In the genomic region with DNA sequence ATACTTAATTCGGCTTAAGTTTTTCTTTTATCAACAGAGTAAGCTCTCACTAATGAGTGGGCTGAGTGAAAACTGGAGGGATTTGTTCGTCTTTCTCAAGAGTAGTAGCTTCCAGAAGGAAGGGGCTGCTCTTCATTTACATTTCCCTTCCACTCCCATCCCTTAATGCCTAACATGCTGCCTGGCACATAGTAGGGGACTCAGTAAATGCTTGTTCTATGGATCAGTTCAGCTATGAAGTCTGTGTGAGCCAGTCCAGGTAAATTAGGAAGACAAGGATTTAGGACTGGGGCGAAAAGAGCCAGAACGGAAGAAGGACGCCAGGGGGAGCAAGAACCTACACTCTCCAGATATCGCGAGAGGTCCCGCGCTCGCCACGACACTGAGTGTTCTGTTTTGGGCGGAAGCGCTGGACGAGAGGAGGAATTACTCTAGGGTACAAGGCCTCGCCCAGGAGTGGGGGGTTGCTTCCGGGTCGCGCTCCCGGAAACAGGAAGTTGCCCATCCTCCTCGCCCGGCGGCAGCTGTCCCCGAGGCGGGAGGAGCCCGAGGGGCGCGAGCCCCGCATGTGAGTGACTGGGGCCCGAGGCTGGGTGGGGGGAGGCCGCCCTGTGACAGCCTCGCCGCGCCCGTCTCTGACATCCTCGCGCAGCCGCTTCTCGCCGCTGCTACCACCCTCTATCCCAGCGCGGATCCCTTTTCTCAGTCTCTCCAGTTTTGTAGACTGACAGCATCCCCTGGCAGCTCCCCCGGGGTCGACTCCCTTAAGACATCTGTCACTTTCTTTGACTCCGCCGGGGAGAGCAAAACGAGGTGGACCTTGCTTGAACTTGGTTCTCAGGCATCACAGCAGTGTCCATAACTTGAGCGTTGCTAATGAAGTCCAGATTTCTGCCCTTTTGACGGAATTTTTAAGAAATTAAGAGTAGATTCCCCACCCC, we compare ENCODE assay signal across 1 cellular context.
TF ChIP-seq lines count a peak whose summit lies in the region.

A gene with protein sequence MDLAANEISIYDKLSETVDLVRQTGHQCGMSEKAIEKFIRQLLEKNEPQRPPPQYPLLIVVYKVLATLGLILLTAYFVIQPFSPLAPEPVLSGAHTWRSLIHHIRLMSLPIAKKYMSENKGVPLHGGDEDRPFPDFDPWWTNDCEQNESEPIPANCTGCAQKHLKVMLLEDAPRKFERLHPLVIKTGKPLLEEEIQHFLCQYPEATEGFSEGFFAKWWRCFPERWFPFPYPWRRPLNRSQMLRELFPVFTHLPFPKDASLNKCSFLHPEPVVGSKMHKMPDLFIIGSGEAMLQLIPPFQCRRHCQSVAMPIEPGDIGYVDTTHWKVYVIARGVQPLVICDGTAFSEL (plus strand): TSS at position 492 of the 941 bp plus-strand sequence. CDS start 13,493 bp downstream, outside the sequence.

TF ChIP-seq in HepG2, 621 proteins besides CTCF, POLR2A, EP300 and RAD21 (continued from another document and continues in another):
- TF ChIP-seq ZNF543 (CRISPR knock-in tag; IDR thresholded peaks at IDR 0.05) (peak; percentile 99), ZFP62 (CRISPR knock-in tag; IDR thresholded peaks at IDR 0.05) (no peak), POLR2AphosphoS5 (IDR thresholded peaks at IDR 0.05; ENCODE audit: low read depth, low read length) (peak; percentile 68), KLF9 (CRISPR knock-in tag; IDR thresholded peaks at IDR 0.05; ENCODE audit: low read depth) (no peak), ZNF749 (CRISPR knock-in tag; IDR thresholded peaks at IDR 0.05; ENCODE audit: borderline replicate concordance) (no peak; the same call in 1 of the 2 replicates), ATF7 (IDR thresholded peaks at IDR 0.05) (no peak), ATF7 (CRISPR knock-in tag; IDR thresholded peaks at IDR 0.05) (peak; percentile 80; the same call in 1 of the 2 replicates), KDM1A (CRISPR knock-in tag; IDR thresholded peaks at IDR 0.05) (no peak), TCF7L2 (IDR thresholded peaks at IDR 0.05; ENCODE audit: low read depth, low read length) (no peak), RARG (CRISPR knock-in tag; IDR thresholded peaks at IDR 0.05; ENCODE audit: low read depth) (0 out of 2 replicates have a peak, but pooled peaks have one; percentile 61), CHD4 (IDR thresholded peaks at IDR 0.05; ENCODE audit: borderline replicate concordance, low read length) (no peak), NFE2 (CRISPR knock-in tag; IDR thresholded peaks at IDR 0.05) (peak; percentile 38; the same call in 1 of the 2 replicates), RORA (CRISPR knock-in tag; IDR thresholded peaks at IDR 0.05) (no peak), ZNF703 (CRISPR knock-in tag; IDR thresholded peaks at IDR 0.05; ENCODE audit: borderline replicate concordance) (no peak; the same call in 1 of the 2 replicates), ZMYM4 (CRISPR knock-in tag; IDR thresholded peaks at IDR 0.05) (peak; percentile 100), ZNF224 (CRISPR knock-in tag; IDR thresholded peaks at IDR 0.05) (peak; percentile 51; the same call in 1 of the 2 replicates), NFYC (CRISPR knock-in tag; IDR thresholded peaks at IDR 0.05) (peak; percentile 48; the same call in 1 of the 2 replicates), ZNF720 (CRISPR knock-in tag; IDR thresholded peaks at IDR 0.05) (no peak), ESRRA (CRISPR knock-in tag; IDR thresholded peaks at IDR 0.05; ENCODE audit: low read depth) (peak; percentile 86; the same call in 1 of the 2 replicates), ZNF761 (CRISPR knock-in tag; conservative IDR thresholded peaks at IDR 0.05) (peak; percentile 88; the same call in 1 of the 2 replicates), DPF2 (CRISPR knock-in tag; IDR thresholded peaks at IDR 0.05; ENCODE audit: borderline replicate concordance, low read depth) (no peak), NBN (conservative IDR thresholded peaks at IDR 0.05) (no peak), CENPT (CRISPR knock-in tag; IDR thresholded peaks at IDR 0.05; ENCODE audit: low read depth) (0 out of 2 replicates have a peak, but pooled peaks have one; percentile 33), ARNTL (CRISPR knock-in tag; IDR thresholded peaks at IDR 0.05) (peak; percentile 89), FOXA3 (CRISPR knock-in tag; IDR thresholded peaks at IDR 0.05) (peak; percentile 78), MAF1 (CRISPR knock-in tag; IDR thresholded peaks at IDR 0.05; ENCODE audit: borderline replicate concordance) (peak; percentile 77; the same call in 1 of the 2 replicates), KLF6 (CRISPR knock-in tag; IDR thresholded peaks at IDR 0.05) (peak; percentile 92; the same call in 1 of the 2 replicates), HOXA5 (CRISPR knock-in tag; IDR thresholded peaks at IDR 0.05) (peak; percentile 92), ZZZ3 (CRISPR knock-in tag; IDR thresholded peaks at IDR 0.05; ENCODE audit: borderline replicate concordance) (peak; percentile 99), ZNF232 (CRISPR knock-in tag; IDR thresholded peaks at IDR 0.05; ENCODE audit: borderline replicate concordance) (peak; percentile 86), ARNT (IDR thresholded peaks at IDR 0.05) (no peak), ZNF563 (CRISPR knock-in tag; IDR thresholded peaks at IDR 0.05) (peak; percentile 89), ZNF777 (CRISPR knock-in tag; IDR thresholded peaks at IDR 0.05) (peak; percentile 58; the same call in 1 of the 2 replicates), SNAI1 (CRISPR knock-in tag; IDR thresholded peaks at IDR 0.05; ENCODE audit: borderline replicate concordance) (no peak), GTF3A (CRISPR knock-in tag; conservative IDR thresholded peaks at IDR 0.05) (0 out of 2 replicates have a peak, but pooled peaks have one; percentile 52), TSC22D2 (CRISPR knock-in tag; IDR thresholded peaks at IDR 0.05; ENCODE audit: borderline replicate concordance) (peak; percentile 90; the same call in 1 of the 2 replicates), NFIB (CRISPR knock-in tag; IDR thresholded peaks at IDR 0.05; ENCODE audit: borderline replicate concordance) (no peak), FOXM1 (CRISPR knock-in tag; IDR thresholded peaks at IDR 0.05) (no peak)
- TF ChIP-seq, protein P1, sequence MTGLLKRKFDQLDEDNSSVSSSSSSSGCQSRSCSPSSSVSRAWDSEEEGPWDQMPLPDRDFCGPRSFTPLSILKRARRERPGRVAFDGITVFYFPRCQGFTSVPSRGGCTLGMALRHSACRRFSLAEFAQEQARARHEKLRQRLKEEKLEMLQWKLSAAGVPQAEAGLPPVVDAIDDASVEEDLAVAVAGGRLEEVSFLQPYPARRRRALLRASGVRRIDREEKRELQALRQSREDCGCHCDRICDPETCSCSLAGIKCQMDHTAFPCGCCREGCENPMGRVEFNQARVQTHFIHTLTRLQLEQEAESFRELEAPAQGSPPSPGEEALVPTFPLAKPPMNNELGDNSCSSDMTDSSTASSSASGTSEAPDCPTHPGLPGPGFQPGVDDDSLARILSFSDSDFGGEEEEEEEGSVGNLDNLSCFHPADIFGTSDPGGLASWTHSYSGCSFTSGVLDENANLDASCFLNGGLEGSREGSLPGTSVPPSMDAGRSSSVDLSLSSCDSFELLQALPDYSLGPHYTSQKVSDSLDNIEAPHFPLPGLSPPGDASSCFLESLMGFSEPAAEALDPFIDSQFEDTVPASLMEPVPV (CRISPR knock-in tag; IDR thresholded peaks at IDR 0.05): peak; percentile 71; the same call in 1 of the 2 replicates
- TF ChIP-seq, protein P2, sequence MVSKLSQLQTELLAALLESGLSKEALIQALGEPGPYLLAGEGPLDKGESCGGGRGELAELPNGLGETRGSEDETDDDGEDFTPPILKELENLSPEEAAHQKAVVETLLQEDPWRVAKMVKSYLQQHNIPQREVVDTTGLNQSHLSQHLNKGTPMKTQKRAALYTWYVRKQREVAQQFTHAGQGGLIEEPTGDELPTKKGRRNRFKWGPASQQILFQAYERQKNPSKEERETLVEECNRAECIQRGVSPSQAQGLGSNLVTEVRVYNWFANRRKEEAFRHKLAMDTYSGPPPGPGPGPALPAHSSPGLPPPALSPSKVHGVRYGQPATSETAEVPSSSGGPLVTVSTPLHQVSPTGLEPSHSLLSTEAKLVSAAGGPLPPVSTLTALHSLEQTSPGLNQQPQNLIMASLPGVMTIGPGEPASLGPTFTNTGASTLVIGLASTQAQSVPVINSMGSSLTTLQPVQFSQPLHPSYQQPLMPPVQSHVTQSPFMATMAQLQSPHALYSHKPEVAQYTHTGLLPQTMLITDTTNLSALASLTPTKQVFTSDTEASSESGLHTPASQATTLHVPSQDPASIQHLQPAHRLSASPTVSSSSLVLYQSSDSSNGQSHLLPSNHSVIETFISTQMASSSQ (IDR thresholded peaks at IDR 0.05; ENCODE audit: low read depth): no peak
- TF ChIP-seq, protein P2 (CRISPR knock-in tag; IDR thresholded peaks at IDR 0.05; ENCODE audit: borderline replicate concordance): peak; percentile 71; the same call in 1 of the 2 replicates
- TF ChIP-seq, protein P3, sequence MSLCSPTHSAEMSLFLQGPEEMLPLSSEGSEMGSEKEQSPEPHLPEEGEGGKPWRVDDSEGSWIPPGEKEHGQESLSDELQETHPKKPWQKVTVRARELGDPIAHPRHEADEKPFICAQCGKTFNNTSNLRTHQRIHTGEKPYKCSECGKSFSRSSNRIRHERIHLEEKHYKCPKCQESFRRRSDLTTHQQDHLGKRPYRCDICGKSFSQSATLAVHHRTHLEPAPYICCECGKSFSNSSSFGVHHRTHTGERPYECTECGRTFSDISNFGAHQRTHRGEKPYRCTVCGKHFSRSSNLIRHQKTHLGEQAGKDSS (CRISPR knock-in tag; IDR thresholded peaks at IDR 0.05; ENCODE audit: borderline replicate concordance, low read depth): peak; percentile 76; the same call in 1 of the 2 replicates
- TF ChIP-seq, protein P4, sequence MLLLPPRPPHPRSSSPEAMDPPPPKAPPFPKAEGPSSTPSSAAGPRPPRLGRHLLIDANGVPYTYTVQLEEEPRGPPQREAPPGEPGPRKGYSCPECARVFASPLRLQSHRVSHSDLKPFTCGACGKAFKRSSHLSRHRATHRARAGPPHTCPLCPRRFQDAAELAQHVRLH (CRISPR knock-in tag; IDR thresholded peaks at IDR 0.05; ENCODE audit: borderline replicate concordance, low read depth): peak; percentile 90; the same call in 1 of the 2 replicates
- TF ChIP-seq, protein P5, sequence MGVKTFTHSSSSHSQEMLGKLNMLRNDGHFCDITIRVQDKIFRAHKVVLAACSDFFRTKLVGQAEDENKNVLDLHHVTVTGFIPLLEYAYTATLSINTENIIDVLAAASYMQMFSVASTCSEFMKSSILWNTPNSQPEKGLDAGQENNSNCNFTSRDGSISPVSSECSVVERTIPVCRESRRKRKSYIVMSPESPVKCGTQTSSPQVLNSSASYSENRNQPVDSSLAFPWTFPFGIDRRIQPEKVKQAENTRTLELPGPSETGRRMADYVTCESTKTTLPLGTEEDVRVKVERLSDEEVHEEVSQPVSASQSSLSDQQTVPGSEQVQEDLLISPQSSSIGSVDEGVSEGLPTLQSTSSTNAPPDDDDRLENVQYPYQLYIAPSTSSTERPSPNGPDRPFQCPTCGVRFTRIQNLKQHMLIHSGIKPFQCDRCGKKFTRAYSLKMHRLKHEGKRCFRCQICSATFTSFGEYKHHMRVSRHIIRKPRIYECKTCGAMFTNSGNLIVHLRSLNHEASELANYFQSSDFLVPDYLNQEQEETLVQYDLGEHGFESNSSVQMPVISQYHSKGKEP (CRISPR knock-in tag; IDR thresholded peaks at IDR 0.05): no peak
- TF ChIP-seq, protein P6, sequence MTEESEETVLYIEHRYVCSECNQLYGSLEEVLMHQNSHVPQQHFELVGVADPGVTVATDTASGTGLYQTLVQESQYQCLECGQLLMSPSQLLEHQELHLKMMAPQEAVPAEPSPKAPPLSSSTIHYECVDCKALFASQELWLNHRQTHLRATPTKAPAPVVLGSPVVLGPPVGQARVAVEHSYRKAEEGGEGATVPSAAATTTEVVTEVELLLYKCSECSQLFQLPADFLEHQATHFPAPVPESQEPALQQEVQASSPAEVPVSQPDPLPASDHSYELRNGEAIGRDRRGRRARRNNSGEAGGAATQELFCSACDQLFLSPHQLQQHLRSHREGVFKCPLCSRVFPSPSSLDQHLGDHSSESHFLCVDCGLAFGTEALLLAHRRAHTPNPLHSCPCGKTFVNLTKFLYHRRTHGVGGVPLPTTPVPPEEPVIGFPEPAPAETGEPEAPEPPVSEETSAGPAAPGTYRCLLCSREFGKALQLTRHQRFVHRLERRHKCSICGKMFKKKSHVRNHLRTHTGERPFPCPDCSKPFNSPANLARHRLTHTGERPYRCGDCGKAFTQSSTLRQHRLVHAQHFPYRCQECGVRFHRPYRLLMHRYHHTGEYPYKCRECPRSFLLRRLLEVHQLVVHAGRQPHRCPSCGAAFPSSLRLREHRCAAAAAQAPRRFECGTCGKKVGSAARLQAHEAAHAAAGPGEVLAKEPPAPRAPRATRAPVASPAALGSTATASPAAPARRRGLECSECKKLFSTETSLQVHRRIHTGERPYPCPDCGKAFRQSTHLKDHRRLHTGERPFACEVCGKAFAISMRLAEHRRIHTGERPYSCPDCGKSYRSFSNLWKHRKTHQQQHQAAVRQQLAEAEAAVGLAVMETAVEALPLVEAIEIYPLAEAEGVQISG (CRISPR knock-in tag; IDR thresholded peaks at IDR 0.05): peak; percentile 97
- TF ChIP-seq, protein P7, sequence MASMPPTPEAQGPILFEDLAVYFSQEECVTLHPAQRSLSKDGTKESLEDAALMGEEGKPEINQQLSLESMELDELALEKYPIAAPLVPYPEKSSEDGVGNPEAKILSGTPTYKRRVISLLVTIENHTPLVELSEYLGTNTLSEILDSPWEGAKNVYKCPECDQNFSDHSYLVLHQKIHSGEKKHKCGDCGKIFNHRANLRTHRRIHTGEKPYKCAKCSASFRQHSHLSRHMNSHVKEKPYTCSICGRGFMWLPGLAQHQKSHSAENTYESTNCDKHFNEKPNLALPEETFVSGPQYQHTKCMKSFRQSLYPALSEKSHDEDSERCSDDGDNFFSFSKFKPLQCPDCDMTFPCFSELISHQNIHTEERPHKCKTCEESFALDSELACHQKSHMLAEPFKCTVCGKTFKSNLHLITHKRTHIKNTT (CRISPR knock-in tag; IDR thresholded peaks at IDR 0.05): no peak
- TF ChIP-seq, protein P8, sequence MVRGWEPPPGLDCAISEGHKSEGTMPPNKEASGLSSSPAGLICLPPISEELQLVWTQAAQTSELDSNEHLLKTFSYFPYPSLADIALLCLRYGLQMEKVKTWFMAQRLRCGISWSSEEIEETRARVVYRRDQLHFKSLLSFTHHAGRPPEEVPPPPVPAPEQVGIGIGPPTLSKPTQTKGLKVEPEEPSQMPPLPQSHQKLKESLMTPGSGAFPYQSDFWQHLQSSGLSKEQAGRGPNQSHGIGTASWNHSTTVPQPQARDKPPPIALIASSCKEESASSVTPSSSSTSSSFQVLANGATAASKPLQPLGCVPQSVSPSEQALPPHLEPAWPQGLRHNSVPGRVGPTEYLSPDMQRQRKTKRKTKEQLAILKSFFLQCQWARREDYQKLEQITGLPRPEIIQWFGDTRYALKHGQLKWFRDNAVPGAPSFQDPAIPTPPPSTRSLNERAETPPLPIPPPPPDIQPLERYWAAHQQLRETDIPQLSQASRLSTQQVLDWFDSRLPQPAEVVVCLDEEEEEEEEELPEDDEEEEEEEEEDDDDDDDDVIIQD (CRISPR knock-in tag; IDR thresholded peaks at IDR 0.05; ENCODE audit: low read depth): peak; percentile 96
